In genomic region chr6:7126759-7127158, GRCh38 we compare ENCODE assay signal across 15 cellular contexts. TPM values are rescaled to one million over a fixed set of nuclear protein-coding genes. Genes with fewer than 3 reads are reported as not detected.
A peak's percentile ranks its signal among the peaks of the same experiment; 100 is the strongest.
DNase-seq lines count a peak whose midpoint lies in the region; ATAC-seq and TF ChIP-seq lines count a peak whose summit lies in the region.
"Had no signal": no experiment of that assay in that cellular context is flagged by ENCODE, and none has a peak within 500 bp of the region (broad histone marks: within the 10 kb centered on the region; RNA-seq: fewer than 3 reads in every experiment).

No MANE protein-coding gene starts in this region.

- ATAC-seq in HG03342 (IDR thresholded peaks at IDR 0.05; ENCODE audit: unreplicated experiment): no peak

- TF ChIP-seq CTCF in left ventricle myocardium inferior (IDR thresholded peaks at IDR 0.05; ENCODE audit: borderline replicate concordance) (no peak), right atrium auricular region (IDR thresholded peaks at IDR 0.05) (no peak), hepatocyte (IDR thresholded peaks at IDR 0.05; ENCODE audit: poor library complexity) (no peak)

- H3K27me3 ChIP-seq in left ventricle myocardium inferior (ENCODE audit: low read depth) (no peaks in the 10 kb centered on the region), right atrium auricular region (no peaks in the 10 kb centered on the region), H7 (ENCODE audit: control insufficient read depth, insufficient read depth, low read length) (no peaks in the 10 kb centered on the region), hepatocyte (no peaks in the 10 kb centered on the region)

- H3K4me3 ChIP-seq in left ventricle myocardium inferior (no peak overlapping the region), right atrium auricular region (no peak overlapping the region), H7 (ENCODE audit: insufficient read depth, low read depth, low read length) (no peak overlapping the region), hepatocyte (no peak overlapping the region)
- H3K4me3 ChIP-seq: SK-N-MC had no signal

- H3K9me2 ChIP-seq in hepatocyte (replicated peaks; ENCODE audit: insufficient read depth): no peaks in the 10 kb centered on the region

- DNase-seq in left ventricle myocardium inferior: no peak
- no peak for DNase-seq in right atrium auricular region (ENCODE audit: low spot score)
- DNase-seq in SKM-1 (lab: John Stamatoyannopoulos, UW; ENCODE audit: unreplicated experiment): peak; percentile 53
- peak; percentile 66 for DNase-seq in medulla oblongata (ENCODE audit: extremely low spot score)
- no peak for DNase-seq in H7
- no peak for DNase-seq in dedifferentiated amniotic fluid mesenchymal stem cell (ENCODE audit: extremely low spot score)
- no peak for DNase-seq in hepatocyte (ENCODE audit: low spot score)
- DNase-seq: activated CD4-positive, alpha-beta T cell treated with anti-CD3 and anti-CD28 coated beads for 1 hour; central memory CD4-positive, alpha-beta T cell; DMS153; NCI-H1092; NCI-H2171 treated with DMSO at 0.1 percent for 48 hours; nucleus accumbens had no signal

- H3K36me3 ChIP-seq in left ventricle myocardium inferior: no peaks in the 10 kb centered on the region
- peaks cover 5% of the 10 kb centered on the region for H3K36me3 ChIP-seq in right atrium auricular region
- no peaks in the 10 kb centered on the region for H3K36me3 ChIP-seq in H7 (replicated peaks; ENCODE audit: control insufficient read depth, insufficient read depth, low read length)
- H3K36me3 ChIP-seq in hepatocyte (replicated peaks; ENCODE audit: insufficient read depth, low read depth): no peaks in the 10 kb centered on the region

- H3K27ac ChIP-seq in left ventricle myocardium inferior (replicated peaks): peak overlapping the region; percentile 29
- H3K27ac ChIP-seq in right atrium auricular region: no peak overlapping the region
- H3K27ac ChIP-seq in hepatocyte: no peak overlapping the region
- H3K27ac ChIP-seq: SK-N-MC had no signal

- intact Hi-C loops in left ventricle myocardium inferior (cut with micrococcal nuclease): no loop called here

- H2AFZ ChIP-seq in hepatocyte: no peak overlapping the region

- H3K4me1 ChIP-seq in left ventricle myocardium inferior (peaks cover 95% of the 10 kb centered on the region), right atrium auricular region (peaks cover 0 to 59% of the 10 kb centered on the region in 2 donors), hepatocyte (ENCODE audit: insufficient read depth) (peaks cover 4% of the 10 kb centered on the region)

- H3K79me2 ChIP-seq in hepatocyte: peaks cover 99% of the 10 kb centered on the region

- H3K9me3 ChIP-seq in left ventricle myocardium inferior (replicated peaks) (no peaks in the 10 kb centered on the region), right atrium auricular region (no peaks in the 10 kb centered on the region), hepatocyte (ENCODE audit: low read depth) (no peaks in the 10 kb centered on the region)

- 95% methylated on average over 4 of the region's 4 CpGs for WGBS in hepatocyte (ENCODE audit: low lambda C conversion rate, missing lambda C conversion rate)

- H3K4me2 ChIP-seq in hepatocyte: no peak overlapping the region

- H4K20me1 ChIP-seq in hepatocyte (ENCODE audit: insufficient read depth, poor library complexity, severe bottlenecking): peaks cover 80% of the 10 kb centered on the region

RNA-seq across cellular contexts. Expression of gene RREB1, which starts 19.0 kb away (rescaled TPM):
- 33.3 TPM for total RNA-seq in left ventricle myocardium inferior
- total RNA-seq in right atrium auricular region: 10 to 100 TPM; 25.5 to 30.3 TPM
- 24.2 and 31.9 TPM in 2 replicates for total RNA-seq in H7 (2014; rRNA removed; shearing (Covaris generic))
- 23.6 and 28.7 TPM in 2 replicates for total RNA-seq in hepatocyte
- 15.2 and 19.7 TPM in 2 replicates for polyA plus RNA-seq in hepatocyte

Comparison
In these comparisons a context has a peak if more than half of its experiments do, and no peak if none do; other contexts are left out.
1. DNase-seq: peak in SKM-1 (single experiment) and medulla oblongata (single experiment); none in left ventricle myocardium inferior (single experiment), right atrium auricular region (single experiment), H7 (single experiment), dedifferentiated amniotic fluid mesenchymal stem cell (single experiment) and hepatocyte (single experiment).